Comparison of ENCODE assay signal across 1 cellular context in genomic region chr1:14365226-14365994, GRCh38.
TF ChIP-seq lines count a peak whose summit lies in the region.

No MANE protein-coding gene starts in this region.

TF ChIP-seq in H1, 55 proteins besides CTCF, POLR2A, EP300 and RAD21:
- TF ChIP-seq CBX8 (IDR thresholded peaks at IDR 0.05; ENCODE audit: borderline replicate concordance, low read depth, low read length), result no peak
- TF ChIP-seq BCL11A (IDR thresholded peaks at IDR 0.05; ENCODE audit: low read depth in 2 of 2, low read length in 2 of 2), result no peak
- TF ChIP-seq POU5F1 (IDR thresholded peaks at IDR 0.05; ENCODE audit: low read depth, low read length), result no peak
- no peak for TF ChIP-seq FOSL1 (IDR thresholded peaks at IDR 0.05; ENCODE audit: insufficient read depth, low read depth, low read length)
- no peak for TF ChIP-seq EZH2 (IDR thresholded peaks at IDR 0.05; ENCODE audit: low read depth, low read length, severe bottlenecking)
- TF ChIP-seq HDAC2 (IDR thresholded peaks at IDR 0.05; ENCODE audit: borderline replicate concordance in 1 of 2, low read depth in 2 of 2, low read length in 2 of 2), result no peak
- TF ChIP-seq SAP30 (IDR thresholded peaks at IDR 0.05; ENCODE audit: insufficient read depth, insufficient replicate concordance, low read length), result no peak
- no peak for TF ChIP-seq YY1 (IDR thresholded peaks at IDR 0.05; ENCODE audit: low read depth, low read length)
- no peak for TF ChIP-seq HDAC6 (IDR thresholded peaks at IDR 0.05; ENCODE audit: low read depth, low read length)
- no peak for TF ChIP-seq CTBP2 (IDR thresholded peaks at IDR 0.05; ENCODE audit: borderline replicate concordance, insufficient read depth, insufficient read length, low read length)
- TF ChIP-seq, protein P1, sequence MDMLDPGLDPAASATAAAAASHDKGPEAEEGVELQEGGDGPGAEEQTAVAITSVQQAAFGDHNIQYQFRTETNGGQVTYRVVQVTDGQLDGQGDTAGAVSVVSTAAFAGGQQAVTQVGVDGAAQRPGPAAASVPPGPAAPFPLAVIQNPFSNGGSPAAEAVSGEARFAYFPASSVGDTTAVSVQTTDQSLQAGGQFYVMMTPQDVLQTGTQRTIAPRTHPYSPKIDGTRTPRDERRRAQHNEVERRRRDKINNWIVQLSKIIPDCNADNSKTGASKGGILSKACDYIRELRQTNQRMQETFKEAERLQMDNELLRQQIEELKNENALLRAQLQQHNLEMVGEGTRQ (IDR thresholded peaks at IDR 0.05; ENCODE audit: low read length), result no peak
- TF ChIP-seq SP2 (IDR thresholded peaks at IDR 0.05; ENCODE audit: low read length), result no peak
- no peak for TF ChIP-seq JUND (IDR thresholded peaks at IDR 0.05; ENCODE audit: low read length)
- TF ChIP-seq, protein P2, sequence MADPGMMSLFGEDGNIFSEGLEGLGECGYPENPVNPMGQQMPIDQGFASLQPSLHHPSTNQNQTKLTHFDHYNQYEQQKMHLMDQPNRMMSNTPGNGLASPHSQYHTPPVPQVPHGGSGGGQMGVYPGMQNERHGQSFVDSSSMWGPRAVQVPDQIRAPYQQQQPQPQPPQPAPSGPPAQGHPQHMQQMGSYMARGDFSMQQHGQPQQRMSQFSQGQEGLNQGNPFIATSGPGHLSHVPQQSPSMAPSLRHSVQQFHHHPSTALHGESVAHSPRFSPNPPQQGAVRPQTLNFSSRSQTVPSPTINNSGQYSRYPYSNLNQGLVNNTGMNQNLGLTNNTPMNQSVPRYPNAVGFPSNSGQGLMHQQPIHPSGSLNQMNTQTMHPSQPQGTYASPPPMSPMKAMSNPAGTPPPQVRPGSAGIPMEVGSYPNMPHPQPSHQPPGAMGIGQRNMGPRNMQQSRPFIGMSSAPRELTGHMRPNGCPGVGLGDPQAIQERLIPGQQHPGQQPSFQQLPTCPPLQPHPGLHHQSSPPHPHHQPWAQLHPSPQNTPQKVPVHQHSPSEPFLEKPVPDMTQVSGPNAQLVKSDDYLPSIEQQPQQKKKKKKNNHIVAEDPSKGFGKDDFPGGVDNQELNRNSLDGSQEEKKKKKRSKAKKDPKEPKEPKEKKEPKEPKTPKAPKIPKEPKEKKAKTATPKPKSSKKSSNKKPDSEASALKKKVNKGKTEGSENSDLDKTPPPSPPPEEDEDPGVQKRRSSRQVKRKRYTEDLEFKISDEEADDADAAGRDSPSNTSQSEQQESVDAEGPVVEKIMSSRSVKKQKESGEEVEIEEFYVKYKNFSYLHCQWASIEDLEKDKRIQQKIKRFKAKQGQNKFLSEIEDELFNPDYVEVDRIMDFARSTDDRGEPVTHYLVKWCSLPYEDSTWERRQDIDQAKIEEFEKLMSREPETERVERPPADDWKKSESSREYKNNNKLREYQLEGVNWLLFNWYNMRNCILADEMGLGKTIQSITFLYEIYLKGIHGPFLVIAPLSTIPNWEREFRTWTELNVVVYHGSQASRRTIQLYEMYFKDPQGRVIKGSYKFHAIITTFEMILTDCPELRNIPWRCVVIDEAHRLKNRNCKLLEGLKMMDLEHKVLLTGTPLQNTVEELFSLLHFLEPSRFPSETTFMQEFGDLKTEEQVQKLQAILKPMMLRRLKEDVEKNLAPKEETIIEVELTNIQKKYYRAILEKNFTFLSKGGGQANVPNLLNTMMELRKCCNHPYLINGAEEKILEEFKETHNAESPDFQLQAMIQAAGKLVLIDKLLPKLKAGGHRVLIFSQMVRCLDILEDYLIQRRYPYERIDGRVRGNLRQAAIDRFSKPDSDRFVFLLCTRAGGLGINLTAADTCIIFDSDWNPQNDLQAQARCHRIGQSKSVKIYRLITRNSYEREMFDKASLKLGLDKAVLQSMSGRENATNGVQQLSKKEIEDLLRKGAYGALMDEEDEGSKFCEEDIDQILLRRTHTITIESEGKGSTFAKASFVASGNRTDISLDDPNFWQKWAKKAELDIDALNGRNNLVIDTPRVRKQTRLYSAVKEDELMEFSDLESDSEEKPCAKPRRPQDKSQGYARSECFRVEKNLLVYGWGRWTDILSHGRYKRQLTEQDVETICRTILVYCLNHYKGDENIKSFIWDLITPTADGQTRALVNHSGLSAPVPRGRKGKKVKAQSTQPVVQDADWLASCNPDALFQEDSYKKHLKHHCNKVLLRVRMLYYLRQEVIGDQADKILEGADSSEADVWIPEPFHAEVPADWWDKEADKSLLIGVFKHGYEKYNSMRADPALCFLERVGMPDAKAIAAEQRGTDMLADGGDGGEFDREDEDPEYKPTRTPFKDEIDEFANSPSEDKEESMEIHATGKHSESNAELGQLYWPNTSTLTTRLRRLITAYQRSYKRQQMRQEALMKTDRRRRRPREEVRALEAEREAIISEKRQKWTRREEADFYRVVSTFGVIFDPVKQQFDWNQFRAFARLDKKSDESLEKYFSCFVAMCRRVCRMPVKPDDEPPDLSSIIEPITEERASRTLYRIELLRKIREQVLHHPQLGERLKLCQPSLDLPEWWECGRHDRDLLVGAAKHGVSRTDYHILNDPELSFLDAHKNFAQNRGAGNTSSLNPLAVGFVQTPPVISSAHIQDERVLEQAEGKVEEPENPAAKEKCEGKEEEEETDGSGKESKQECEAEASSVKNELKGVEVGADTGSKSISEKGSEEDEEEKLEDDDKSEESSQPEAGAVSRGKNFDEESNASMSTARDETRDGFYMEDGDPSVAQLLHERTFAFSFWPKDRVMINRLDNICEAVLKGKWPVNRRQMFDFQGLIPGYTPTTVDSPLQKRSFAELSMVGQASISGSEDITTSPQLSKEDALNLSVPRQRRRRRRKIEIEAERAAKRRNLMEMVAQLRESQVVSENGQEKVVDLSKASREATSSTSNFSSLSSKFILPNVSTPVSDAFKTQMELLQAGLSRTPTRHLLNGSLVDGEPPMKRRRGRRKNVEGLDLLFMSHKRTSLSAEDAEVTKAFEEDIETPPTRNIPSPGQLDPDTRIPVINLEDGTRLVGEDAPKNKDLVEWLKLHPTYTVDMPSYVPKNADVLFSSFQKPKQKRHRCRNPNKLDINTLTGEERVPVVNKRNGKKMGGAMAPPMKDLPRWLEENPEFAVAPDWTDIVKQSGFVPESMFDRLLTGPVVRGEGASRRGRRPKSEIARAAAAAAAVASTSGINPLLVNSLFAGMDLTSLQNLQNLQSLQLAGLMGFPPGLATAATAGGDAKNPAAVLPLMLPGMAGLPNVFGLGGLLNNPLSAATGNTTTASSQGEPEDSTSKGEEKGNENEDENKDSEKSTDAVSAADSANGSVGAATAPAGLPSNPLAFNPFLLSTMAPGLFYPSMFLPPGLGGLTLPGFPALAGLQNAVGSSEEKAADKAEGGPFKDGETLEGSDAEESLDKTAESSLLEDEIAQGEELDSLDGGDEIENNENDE (IDR thresholded peaks at IDR 0.05; ENCODE audit: insufficient replicate concordance, low read length), result no peak
- no peak for TF ChIP-seq EGR1 (IDR thresholded peaks at IDR 0.05; ENCODE audit: borderline replicate concordance, low read depth, low read length)
- no peak for TF ChIP-seq PHF8 (conservative IDR thresholded peaks at IDR 0.05; ENCODE audit: low read depth, low read length)
- TF ChIP-seq SIN3A (conservative IDR thresholded peaks at IDR 0.05 in 1 of 2, IDR thresholded peaks at IDR 0.05 in 1 of 2; ENCODE audit: low read depth in 1 of 2, low read length in 2 of 2), result no peak
